33 cellular contexts compared by ENCODE assay signal in genomic region chr6:160217863-160218262, GRCh38. TPM values are rescaled to one million over a fixed set of nuclear protein-coding genes. Genes with fewer than 3 reads are reported as not detected.
"Had no signal": no experiment of that assay in that cellular context is flagged by ENCODE, and none has a peak within 500 bp of the region (broad histone marks: within the 10 kb centered on the region; RNA-seq: fewer than 3 reads in every experiment).

No MANE protein-coding gene starts in this region.

- H3K27me3 ChIP-seq: neural progenitor cell, neutrophil, right atrium auricular region, sigmoid colon, testis, thyroid gland, transverse colon, upper lobe of left lung, vagina had no signal

- H3K27ac ChIP-seq: heart left ventricle, neural progenitor cell, neutrophil, right atrium auricular region, sigmoid colon, stomach, testis, thyroid gland, transverse colon, upper lobe of left lung, vagina had no signal

- ATAC-seq: heart left ventricle; naive thymus-derived CD8-positive, alpha-beta T cell; stimulated activated memory B cell treated with anti-CD40 and anti-IgM and Interleukin-4, amounts not matched to agents 10 μg/mL and 1 μg/mL and 100 μg/mL, for 72 hours had no signal

- H3K36me3 ChIP-seq: heart left ventricle, neural progenitor cell, neutrophil, right atrium auricular region, sigmoid colon, stomach, thyroid gland, transverse colon, upper lobe of left lung, vagina had no signal

- H3K4me1 ChIP-seq: heart left ventricle, neural progenitor cell, right atrium auricular region, sigmoid colon, thyroid gland, upper lobe of left lung, vagina had no signal

- FAIRE-seq: islet of Langerhans, kidney had no signal

- H3K9ac ChIP-seq: neural progenitor cell had no signal

- H3K9me3 ChIP-seq: neutrophil, right atrium auricular region, sigmoid colon, stomach, testis, thyroid gland, transverse colon, upper lobe of left lung, vagina had no signal

- DNase-seq: glutamatergic neuron; heart left ventricle; hypothalamus; immature natural killer cell; kidney; midbrain; naive thymus-derived CD8-positive, alpha-beta T cell; occipital lobe; sigmoid colon; stimulated activated CD4-positive, alpha-beta T cell treated with anti-CD3 and anti-CD28 coated beads, Interleukin-1b, Interleukin-23, amount 100 ng/mL, for 48 hours; stimulated activated CD4-positive, alpha-beta T cell treated with anti-CD3 and anti-CD28 coated beads, Interleukin-2, amount 100 ng/mL, for 48 hours; stimulated activated CD4-positive, alpha-beta T cell treated with anti-CD3 and anti-CD28 coated beads, Interleukin-4, amount 100 ng/mL, for 4 hours; stimulated activated CD8-positive, alpha-beta memory T cell treated with anti-CD3 and anti-CD28 coated beads, Interleukin-4, amount 100 ng/mL, for 48 hours; stimulated activated naive CD4-positive, alpha-beta T cell treated with Interleukin-2 at 50 U/mL for 16 hours; stomach; testis; thyroid gland; transverse colon; upper lobe of left lung had no signal

- H3K4me3 ChIP-seq: heart left ventricle, lung, neural progenitor cell, right atrium auricular region, sigmoid colon, smooth muscle cell, stomach, testis, thyroid gland, transverse colon, upper lobe of left lung, vagina had no signal

- H3K4me2 ChIP-seq: neural progenitor cell, smooth muscle cell had no signal

- H2AFZ ChIP-seq: neural progenitor cell had no signal

RNA-seq across cellular contexts. Expression of gene SLC22A2, which starts 40.8 kb away (rescaled TPM):
- total RNA-seq: heart left ventricle; lower leg skin; lung; mesenteric fat pad; naive thymus-derived CD8-positive, alpha-beta T cell; osteocyte; progenitor cell of endocrine pancreas; pulmonary artery endothelial cell; right atrium auricular region; stomach; thyroid gland; transverse colon; upper lobe of left lung; urinary bladder; vagina had no signal
- polyA plus RNA-seq: heart left ventricle; immature natural killer cell; lung; naive thymus-derived CD8-positive, alpha-beta T cell; sigmoid colon; stomach had no signal
